Comparison of ENCODE assay signal across 9 cellular contexts in genomic region chr12:46983959-46984833, GRCh38.
DNase-seq lines count a peak whose midpoint lies in the region; ATAC-seq and TF ChIP-seq lines count a peak whose summit lies in the region.
"Had no signal": no experiment of that assay in that cellular context is flagged by ENCODE, and none has a peak within 500 bp of the region (broad histone marks: within the 10 kb centered on the region; RNA-seq: fewer than 3 reads in every experiment).

No MANE protein-coding gene starts in this region.

- DNase-seq in Ammon's horn (ENCODE audit: low spot score) (peak; percentile 54), HT1080 (ENCODE audit: low read depth) (peak; percentile 64), PC-9 (peak; percentile 44 to 64), right atrium auricular region (ENCODE audit: low spot score) (no peak)
- DNase-seq in activated naive CD8-positive, alpha-beta T cell treated with anti-CD3 and anti-CD28 coated beads, Interleukin-2, amount 50 U/mL, for 24 hours: peak; percentile 6

- H3K4me2 ChIP-seq in PC-9 (peak overlapping the region; percentile 8; the same call in 1 of the 2 replicates), skeletal muscle satellite cell (ENCODE audit: low read length) (no peak overlapping the region)

- no peaks in the 10 kb centered on the region for H3K36me3 Mint-ChIP-seq in activated naive CD8-positive, alpha-beta T cell treated with anti-CD3 and anti-CD28 coated beads, Interleukin-2, amount 50 U/mL, for 24 hours (ENCODE audit: low read depth)

- no peaks in the 10 kb centered on the region for H3K79me2 ChIP-seq in PC-9 (ENCODE audit: low read depth)

- no TSS peak for BruUV-seq in PC-9 (replicated peaks; lab: Mats Ljungman, UMichigan)

- H3K4me3 Mint-ChIP-seq in activated naive CD8-positive, alpha-beta T cell treated with anti-CD3 and anti-CD28 coated beads, Interleukin-2, amount 50 U/mL, for 24 hours: no peak overlapping the region

- CTCF ChIA-PET in PC-9 (lab: Charles Lee): interaction anchor here (0.6 to 2.1 kb wide), 4 partner anchors 14 to 859 kb away, joined by 3 to 13 read pairs (median 4); no protein-coding TSS in a partner anchor

- H3K4me1 Mint-ChIP-seq in activated naive CD8-positive, alpha-beta T cell treated with anti-CD3 and anti-CD28 coated beads, Interleukin-2, amount 50 U/mL, for 24 hours: no peaks in the 10 kb centered on the region

- TF ChIP-seq CTCF in PC-9 (conservative IDR thresholded peaks at IDR 0.05): peak; percentile 84
- peak; percentile 51 to 78 for TF ChIP-seq CTCF in right atrium auricular region (IDR thresholded peaks at IDR 0.05)

- no peaks in the 10 kb centered on the region for H4K20me1 ChIP-seq in PC-9 (ENCODE audit: insufficient read depth)

- ATAC-seq in GM18861 (IDR thresholded peaks at IDR 0.05; ENCODE audit: unreplicated experiment) (peak; percentile 74), GM21786 (IDR thresholded peaks at IDR 0.05; ENCODE audit: unreplicated experiment) (no peak)
- ATAC-seq in activated naive CD8-positive, alpha-beta T cell treated with anti-CD3 and anti-CD28 coated beads, Interleukin-2, amount 50 U/mL, for 24 hours: peak; percentile 36

- H3F3A ChIP-seq in PC-9 (ENCODE audit: insufficient read depth, low read depth): no peaks in the 10 kb centered on the region

- H3K4me3 ChIP-seq in PC-9: no peak overlapping the region
- no peak overlapping the region for H3K4me3 ChIP-seq in right atrium auricular region
- no peak overlapping the region for H3K4me3 ChIP-seq in skeletal muscle satellite cell (ENCODE audit: low read length)

- H3K27me3 Mint-ChIP-seq in activated naive CD8-positive, alpha-beta T cell treated with anti-CD3 and anti-CD28 coated beads, Interleukin-2, amount 50 U/mL, for 24 hours: peaks cover 5% of the 10 kb centered on the region

- no peaks in the 10 kb centered on the region for H3K36me3 ChIP-seq in PC-9 (ENCODE audit: low read depth)
- no peaks in the 10 kb centered on the region for H3K36me3 ChIP-seq in right atrium auricular region
- H3K36me3 ChIP-seq in skeletal muscle satellite cell (ENCODE audit: insufficient read depth, low read length): no peaks in the 10 kb centered on the region
- H3K36me3 ChIP-seq: neutrophil had no signal

- no peak overlapping the region for H3K27ac ChIP-seq in PC-9
- H3K27ac ChIP-seq in right atrium auricular region: no peak overlapping the region
- H3K27ac ChIP-seq: neutrophil had no signal

- POLR2A ChIA-PET in PC-9 (lab: Charles Lee; ENCODE audit: unreplicated experiment): interaction anchor here (0.5 to 0.6 kb wide), 4 partner anchors 37 to 1862 kb away, joined by 3 to 11 read pairs (median 6); no protein-coding TSS in a partner anchor

- no peaks in the 10 kb centered on the region for H3K9me3 ChIP-seq in PC-9 (ENCODE audit: insufficient read depth, low read depth)
- H3K9me3 ChIP-seq in right atrium auricular region: peaks cover 0 to under 1% of the 10 kb centered on the region in 2 donors
- H3K9me3 ChIP-seq in skeletal muscle satellite cell (replicated peaks; ENCODE audit: low read length): no peaks in the 10 kb centered on the region
- H3K9me3 ChIP-seq: neutrophil had no signal

- H3K9me2 ChIP-seq in PC-9 (ENCODE audit: insufficient read depth): no peaks in the 10 kb centered on the region

- H3K27me3 ChIP-seq in PC-9 (ENCODE audit: insufficient read depth, low read depth) (no peaks in the 10 kb centered on the region), right atrium auricular region (no peaks in the 10 kb centered on the region), skeletal muscle satellite cell (ENCODE audit: control insufficient read depth, insufficient read depth, low read length) (no peaks in the 10 kb centered on the region)
- H3K27me3 ChIP-seq: neutrophil had no signal

- H3K9ac ChIP-seq in skeletal muscle satellite cell (ENCODE audit: low read depth, low read length): peak overlapping the region; percentile 32

- peaks cover 1% of the 10 kb centered on the region for H3K9me3 Mint-ChIP-seq in activated naive CD8-positive, alpha-beta T cell treated with anti-CD3 and anti-CD28 coated beads, Interleukin-2, amount 50 U/mL, for 24 hours

- H3K4me1 ChIP-seq in PC-9 (replicated peaks; ENCODE audit: insufficient read depth) (peaks cover 14% of the 10 kb centered on the region), right atrium auricular region (no peaks in the 10 kb centered on the region), skeletal muscle satellite cell (ENCODE audit: control insufficient read depth, insufficient read depth, low read length) (peaks cover 3% of the 10 kb centered on the region)

- H3K27ac Mint-ChIP-seq in activated naive CD8-positive, alpha-beta T cell treated with anti-CD3 and anti-CD28 coated beads, Interleukin-2, amount 50 U/mL, for 24 hours: no peak overlapping the region

- intact Hi-C loops in PC-9 (cut with micrococcal nuclease; ENCODE audit: unreplicated experiment): loop anchor here (1.0 to 5.0 kb wide), 6 partner anchors 20 to 912 kb away; no protein-coding TSS in a partner anchor

- no peak overlapping the region for H2AFZ ChIP-seq in PC-9
